In genomic region chr7:3899559-3899991, GRCh38 we compare ENCODE assay signal across 16 cellular contexts.
DNase-seq lines count a peak whose midpoint lies in the region; ATAC-seq and TF ChIP-seq lines count a peak whose summit lies in the region.
"Had no signal": no experiment of that assay in that cellular context is flagged by ENCODE, and none has a peak within 500 bp of the region (broad histone marks: within the 10 kb centered on the region; RNA-seq: fewer than 3 reads in every experiment).

No MANE protein-coding gene starts in this region.

- DNase-seq in H7 (peak; percentile 50), coronary artery (ENCODE audit: low spot score) (peak; percentile 65), myocyte (ENCODE audit: low read depth) (peak; percentile 42), GM03348 (ENCODE audit: low spot score) (no peak), GM13977 (ENCODE audit: low spot score) (no peak)
- DNase-seq: CD8-positive, alpha-beta T cell; KG1; NCI-H1092; NCI-H2081 treated with DMSO at 0.1 percent for 48 hours; NCI-H510A; NCI-H82; PC-9 had no signal

- H3K4me3 ChIP-seq in H7 (ENCODE audit: insufficient read depth, low read depth, low read length) = no peak overlapping the region
- no peak overlapping the region for H3K4me3 ChIP-seq in coronary artery
- no peak overlapping the region for H3K4me3 ChIP-seq in skeletal muscle tissue (ENCODE audit: low read length in 3 of 3)
- H3K4me3 ChIP-seq: BLaER1, PC-9 had no signal

- no peaks in the 10 kb centered on the region for H3K27me3 ChIP-seq in H7 (ENCODE audit: control insufficient read depth, insufficient read depth, low read length)
- H3K27me3 ChIP-seq in skeletal muscle tissue (ENCODE audit: control insufficient read depth in 3 of 3, insufficient read depth in 3 of 3, low read length in 3 of 3) = no peaks in the 10 kb centered on the region
- H3K27me3 ChIP-seq: BLaER1 had no signal

- TF ChIP-seq CTCF in coronary artery (IDR thresholded peaks at IDR 0.05) = no peak
- no peak for TF ChIP-seq CTCF in GM13977 (IDR thresholded peaks at IDR 0.05; ENCODE audit: extremely low read depth, insufficient read depth, missing control alignments)

- H3K4me1 ChIP-seq in skeletal muscle tissue (ENCODE audit: control insufficient read depth in 3 of 3, insufficient read depth in 3 of 3, low read length in 3 of 3) = peaks cover 21 to 29% (median 28%) of the 10 kb centered on the region in 3 donors

- no peak overlapping the region for H3K9ac ChIP-seq in skeletal muscle tissue (ENCODE audit: low read depth in 1 of 3, low read length in 3 of 3)
- H3K9ac ChIP-seq: BLaER1 had no signal

- in situ Hi-C loops in GM13977 (cut with MboI; ENCODE audit: low pct_unique_long_range_greater_than_20kb, low sequenced_read_pairs, unreplicated experiment) = no loop called here

- no peaks in the 10 kb centered on the region for H3K9me3 ChIP-seq in skeletal muscle tissue (ENCODE audit: control insufficient read depth in 3 of 3, low read length in 3 of 3)
- H3K9me3 ChIP-seq: BLaER1 had no signal

- H3K36me3 ChIP-seq in H7 (replicated peaks; ENCODE audit: control insufficient read depth, insufficient read depth, low read length) (no peaks in the 10 kb centered on the region), skeletal muscle tissue (ENCODE audit: control insufficient read depth in 3 of 3, insufficient read depth in 3 of 3, low read length in 3 of 3) (no peaks in the 10 kb centered on the region)
- H3K36me3 ChIP-seq: BLaER1 had no signal

- H3K27ac ChIP-seq in coronary artery (no peak overlapping the region), skeletal muscle tissue (ENCODE audit: low read depth, low read length) (peak overlapping the region; percentile 16)
- H3K27ac ChIP-seq: BLaER1, PC-9 had no signal

- no peak for ATAC-seq in HG02870 (IDR thresholded peaks at IDR 0.05; ENCODE audit: unreplicated experiment)
- ATAC-seq: CD8-positive, alpha-beta T cell; HepG2 had no signal

Comparison
In these comparisons a context has a peak if more than half of its experiments do, and no peak if none do; other contexts are left out.
1. DNase-seq: peak in H7 (single experiment), coronary artery (single experiment) and myocyte (single experiment); none in GM03348 (single experiment) and GM13977 (single experiment).